9 cellular contexts compared by ENCODE assay signal in genomic region chrX:153494541-153495361, GRCh38. TPM values are rescaled to one million over a fixed set of nuclear protein-coding genes. Genes with fewer than 3 reads are reported as not detected.
DNase-seq lines count a peak whose midpoint lies in the region; ATAC-seq and TF ChIP-seq lines count a peak whose summit lies in the region.
"Had no signal": no experiment of that assay in that cellular context is flagged by ENCODE, and none has a peak within 500 bp of the region (broad histone marks: within the 10 kb centered on the region; RNA-seq: fewer than 3 reads in every experiment).

TSS of gene BGN (plus strand) at chrX:153494980. CDS start at chrX:153504632, 9,652 bp downstream.

- H3K4me1 ChIP-seq in left lung (peaks cover 0 to 4% of the 10 kb centered on the region in 2 donors), thyroid gland (peaks cover 0 to 4% of the 10 kb centered on the region in 2 donors)

- peak; percentile 50 for ATAC-seq in left lung

- H3K27ac ChIP-seq in left lung (peak within 1 kb of the TSS in 1 of 2 donors; percentile 65), thyroid gland (peak within 1 kb of the TSS in 2 of 3 donors; percentile 38 to 45)

- WGBS in thyroid gland, 2 donors = 20 to 30% methylated on average over 6 to 12 of the region's 41 CpGs

- no peak for TF ChIP-seq POLR2A in thyroid gland (IDR thresholded peaks at IDR 0.05)

- no peaks in the 10 kb centered on the region for H3K9me3 ChIP-seq in left lung
- H3K9me3 ChIP-seq in thyroid gland = no peaks in the 10 kb centered on the region

- H3K36me3 ChIP-seq in left lung (no peaks in the 10 kb centered on the region), thyroid gland (no peaks in the 10 kb centered on the region)

- no peak for TF ChIP-seq CTCF in left lung (IDR thresholded peaks at IDR 0.05)
- TF ChIP-seq CTCF in thyroid gland (IDR thresholded peaks at IDR 0.05) = peak in 3 of 6 experiments; percentile 16 to 34 (median 25)

- peak; percentile 8 for DNase-seq in stimulated activated CD4-positive, alpha-beta T cell treated with anti-CD3 and anti-CD28 coated beads, Interleukin-1b, Interleukin-23, amount 100 ng/mL, for 48 hours
- no peak for DNase-seq in stimulated activated CD4-positive, alpha-beta T cell treated with anti-CD3 and anti-CD28 coated beads, Interleukin-2, amount 100 ng/mL, for 48 hours
- DNase-seq in cerebellum (ENCODE audit: low spot score) (peak; percentile 35), left lung (peak in 1 of 2 donors; percentile 50), thyroid gland (peak; percentile 75 to 76), SW480 (ENCODE audit: low spot score) (no peak), inferior parietal cortex (ENCODE audit: extremely low spot score) (no peak), cerebellar cortex (ENCODE audit: low spot score) (no peak)

- H3K27me3 ChIP-seq in left lung (peaks cover 0 to 21% of the 10 kb centered on the region in 2 donors), thyroid gland (no peaks in the 10 kb centered on the region)

- intact Hi-C loops in left lung (cut with DNase I) (no loop called here), thyroid gland (cut with DNase I) (no loop called here)

- H3K4me3 ChIP-seq in left lung (peak within 1 kb of the TSS; percentile 26 to 31), thyroid gland (replicated peaks in 1 of 3) (peak within 1 kb of the TSS in 1 of 3 donors; percentile 15)

RNA-seq across cellular contexts. Expression of gene BGN, which starts in this region (rescaled TPM):
- total RNA-seq in cerebellum (7.9 TPM), left lung (100 to 1,000 TPM; 200 to 492 TPM), thyroid gland (10 to 100 TPM; 51.0 to 84.0 (median 68.6) TPM)
- total RNA-seq: activated CD8-positive, alpha-beta memory T cell treated with anti-CD3 and anti-CD28 coated beads for 36 hours had no signal

Comparison
In these comparisons a context has a peak if more than half of its experiments do, and no peak if none do; other contexts are left out.
1. DNase-seq: peak in stimulated activated CD4-positive, alpha-beta T cell treated with anti-CD3 and anti-CD28 coated beads, Interleukin-1b, Interleukin-23, amount 100 ng/mL, for 48 hours (single experiment), cerebellum (single experiment) and thyroid gland (2 of 2); none in stimulated activated CD4-positive, alpha-beta T cell treated with anti-CD3 and anti-CD28 coated beads, Interleukin-2, amount 100 ng/mL, for 48 hours (0 of 2), SW480 (single experiment), inferior parietal cortex (single experiment) and cerebellar cortex (single experiment).